Comparison of ENCODE assay signal across 7 cellular contexts in genomic region chr2:105802587-105802986, GRCh38. TPM values are rescaled to one million over a fixed set of nuclear protein-coding genes. Genes with fewer than 3 reads are reported as not detected.
A peak's percentile ranks its signal among the peaks of the same experiment; 100 is the strongest.
DNase-seq lines count a peak whose midpoint lies in the region; ATAC-seq lines count a peak whose summit lies in the region.

No MANE protein-coding gene starts in this region.

- DNase-seq in activated CD4-positive, alpha-beta T cell treated with anti-CD3 and anti-CD28 coated beads, Interleukin-2, amount 10 ng/mL, durations not matched to agents 7 days and 5 days, result peak; percentile 48
- DNase-seq in natural killer cell treated with Interleukin-12 subunit alpha and Interleukin-12 subunit beta and Interleukin-15 and Interleukin-18, amount 100 ng/mL, for 72 hours (ENCODE audit: low spot score), result peak; percentile 75
- DNase-seq in mucosa of gallbladder (ENCODE audit: low spot score), result no peak
- DNase-seq in RKO (ENCODE audit: low spot score), result no peak
- no peak for DNase-seq in kidney glomerular epithelial cell (lab: John Stamatoyannopoulos, UW)

- H3K36me3 Mint-ChIP-seq in activated CD4-positive, alpha-beta T cell treated with anti-CD3 and anti-CD28 coated beads, Interleukin-2, amount 10 ng/mL, durations not matched to agents 7 days and 5 days (ENCODE audit: low read depth), result peaks cover 65% of the 10 kb centered on the region
- H3K36me3 Mint-ChIP-seq in natural killer cell treated with Interleukin-12 subunit alpha and Interleukin-12 subunit beta and Interleukin-15 and Interleukin-18, amount 100 ng/mL, for 72 hours, result peaks cover 5% of the 10 kb centered on the region

- H3K27ac Mint-ChIP-seq in activated CD4-positive, alpha-beta T cell treated with anti-CD3 and anti-CD28 coated beads, Interleukin-2, amount 10 ng/mL, durations not matched to agents 7 days and 5 days, result peak overlapping the region; percentile 93
- peak overlapping the region; percentile 76 to 95 for H3K27ac Mint-ChIP-seq in natural killer cell treated with Interleukin-12 subunit alpha and Interleukin-12 subunit beta and Interleukin-15 and Interleukin-18, amount 100 ng/mL, for 72 hours

- H3K9me3 Mint-ChIP-seq in activated CD4-positive, alpha-beta T cell treated with anti-CD3 and anti-CD28 coated beads, Interleukin-2, amount 10 ng/mL, durations not matched to agents 7 days and 5 days, result peaks cover 4% of the 10 kb centered on the region
- peaks cover 3% of the 10 kb centered on the region for H3K9me3 Mint-ChIP-seq in natural killer cell treated with Interleukin-12 subunit alpha and Interleukin-12 subunit beta and Interleukin-15 and Interleukin-18, amount 100 ng/mL, for 72 hours

- H3K4me1 Mint-ChIP-seq in activated CD4-positive, alpha-beta T cell treated with anti-CD3 and anti-CD28 coated beads, Interleukin-2, amount 10 ng/mL, durations not matched to agents 7 days and 5 days, result peaks cover 91% of the 10 kb centered on the region
- H3K4me1 Mint-ChIP-seq in natural killer cell treated with Interleukin-12 subunit alpha and Interleukin-12 subunit beta and Interleukin-15 and Interleukin-18, amount 100 ng/mL, for 72 hours (ENCODE audit: low read depth in 2 of 2), result peaks cover 75 to 80% of the 10 kb centered on the region in 2 donors

- peak overlapping the region; percentile 23 for H3K4me3 Mint-ChIP-seq in activated CD4-positive, alpha-beta T cell treated with anti-CD3 and anti-CD28 coated beads, Interleukin-2, amount 10 ng/mL, durations not matched to agents 7 days and 5 days
- H3K4me3 Mint-ChIP-seq in natural killer cell treated with Interleukin-12 subunit alpha and Interleukin-12 subunit beta and Interleukin-15 and Interleukin-18, amount 100 ng/mL, for 72 hours, result peak overlapping the region; percentile 69

- H3K27me3 Mint-ChIP-seq in activated CD4-positive, alpha-beta T cell treated with anti-CD3 and anti-CD28 coated beads, Interleukin-2, amount 10 ng/mL, durations not matched to agents 7 days and 5 days, result no peaks in the 10 kb centered on the region
- H3K27me3 Mint-ChIP-seq in natural killer cell treated with Interleukin-12 subunit alpha and Interleukin-12 subunit beta and Interleukin-15 and Interleukin-18, amount 100 ng/mL, for 72 hours, result no peaks in the 10 kb centered on the region

- CTCF ChIA-PET in activated CD4-positive, alpha-beta T cell treated with anti-CD3 and anti-CD28 coated beads, Interleukin-2, amount 10 ng/mL, durations not matched to agents 7 days and 5 days (lab: Charles Lee), result no interaction called here

- POLR2A ChIA-PET in activated CD4-positive, alpha-beta T cell treated with anti-CD3 and anti-CD28 coated beads, Interleukin-2, amount 10 ng/mL, durations not matched to agents 7 days and 5 days (lab: Charles Lee), result no interaction called here

- ATAC-seq in GM19324 (IDR thresholded peaks at IDR 0.05; ENCODE audit: low FRiP score, unreplicated experiment) (peak; percentile 37), HG03108 (IDR thresholded peaks at IDR 0.05; ENCODE audit: unreplicated experiment) (peak; percentile 36)
- ATAC-seq in natural killer cell treated with Interleukin-12 subunit alpha and Interleukin-12 subunit beta and Interleukin-15 and Interleukin-18, amount 100 ng/mL, for 72 hours, result peak; percentile 82 to 87

RNA-seq across cellular contexts. Expression of gene NCK2, which starts 57.9 kb away (rescaled TPM):
- 10 to 100 TPM; 73.3 to 84.1 TPM for total RNA-seq in activated CD4-positive, alpha-beta T cell treated with anti-CD3 and anti-CD28 coated beads, Interleukin-2, amount 10 ng/mL, durations not matched to agents 7 days and 5 days
- total RNA-seq in natural killer cell treated with Interleukin-12 subunit alpha and Interleukin-12 subunit beta and Interleukin-15 and Interleukin-18, amount 100 ng/mL, for 72 hours, result 10 to 100 TPM; 44.7 to 47.4 TPM
- 160 TPM for total RNA-seq in mucosa of gallbladder

Comparison
In these comparisons a context has a peak if more than half of its experiments do, and no peak if none do; other contexts are left out.
1. DNase-seq: peak in activated CD4-positive, alpha-beta T cell treated with anti-CD3 and anti-CD28 coated beads, Interleukin-2, amount 10 ng/mL, durations not matched to agents 7 days and 5 days (single experiment) and natural killer cell treated with Interleukin-12 subunit alpha and Interleukin-12 subunit beta and Interleukin-15 and Interleukin-18, amount 100 ng/mL, for 72 hours (single experiment); none in mucosa of gallbladder (single experiment), RKO (single experiment) and kidney glomerular epithelial cell (single experiment).
2. Peak in every context shown above with its lines, with median percentiles within 50 percentile points of each other: ATAC-seq.